ENCODE assay signal across 1 cellular context in the genomic region with DNA sequence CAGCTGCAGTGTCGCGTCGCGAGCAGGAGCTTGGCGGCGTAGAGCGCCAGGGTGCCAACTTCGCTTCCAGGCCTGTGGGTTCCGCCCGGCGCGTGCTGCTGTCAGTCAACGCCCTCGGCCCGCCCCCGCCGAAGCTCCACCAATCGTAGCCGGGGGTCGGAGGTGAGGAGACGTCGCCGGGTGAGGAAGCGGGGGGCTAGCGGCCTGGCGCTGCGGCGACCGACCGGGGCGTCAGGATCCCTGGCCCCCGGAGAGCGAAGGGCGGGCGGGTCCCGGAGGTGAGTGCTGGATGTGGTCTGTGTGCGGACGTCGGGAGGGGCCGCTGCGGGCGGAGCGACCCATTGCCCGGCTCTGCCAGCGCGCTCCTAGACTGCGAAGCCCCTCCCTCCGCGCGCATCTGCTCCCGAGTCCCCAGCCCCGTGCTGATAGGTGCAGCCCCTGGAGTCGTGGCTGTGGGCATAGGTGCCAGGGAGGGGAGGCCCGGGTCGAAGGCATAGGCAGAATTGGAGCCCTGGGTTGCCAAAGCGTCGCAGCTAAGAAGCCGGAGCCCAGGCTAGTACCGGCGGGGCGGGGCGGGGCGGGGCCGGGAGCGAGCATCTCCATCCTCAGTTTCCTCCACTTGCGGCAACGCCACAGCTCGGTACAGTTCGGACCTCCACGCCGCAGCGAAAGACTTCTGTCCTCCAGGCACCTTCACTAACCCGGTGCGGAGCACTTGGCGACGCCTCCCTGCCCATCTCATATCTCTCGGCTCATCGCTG.
TF ChIP-seq lines count a peak whose summit lies in the region.

A gene (plus strand): TSS at position 165 of the 761 bp plus-strand sequence. CDS start 6,386 bp downstream, outside the sequence.

TF ChIP-seq in HepG2, 621 proteins besides CTCF, POLR2A, EP300 and RAD21 (continued from another document and continues in another):
- TF ChIP-seq SKI (IDR thresholded peaks at IDR 0.05; ENCODE audit: partially characterized antibody), result peak; percentile 54
- TF ChIP-seq TARDBP (CRISPR knock-in tag; IDR thresholded peaks at IDR 0.05), result peak; percentile 71
- TF ChIP-seq WIZ (CRISPR knock-in tag; IDR thresholded peaks at IDR 0.05), result peak; percentile 66; the same call in 1 of the 2 replicates
- TF ChIP-seq, protein P1, sequence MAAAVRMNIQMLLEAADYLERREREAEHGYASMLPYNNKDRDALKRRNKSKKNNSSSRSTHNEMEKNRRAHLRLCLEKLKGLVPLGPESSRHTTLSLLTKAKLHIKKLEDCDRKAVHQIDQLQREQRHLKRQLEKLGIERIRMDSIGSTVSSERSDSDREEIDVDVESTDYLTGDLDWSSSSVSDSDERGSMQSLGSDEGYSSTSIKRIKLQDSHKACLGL (CRISPR knock-in tag; IDR thresholded peaks at IDR 0.05), result peak; percentile 90; the same call in 1 of the 2 replicates
- TF ChIP-seq, protein P2, sequence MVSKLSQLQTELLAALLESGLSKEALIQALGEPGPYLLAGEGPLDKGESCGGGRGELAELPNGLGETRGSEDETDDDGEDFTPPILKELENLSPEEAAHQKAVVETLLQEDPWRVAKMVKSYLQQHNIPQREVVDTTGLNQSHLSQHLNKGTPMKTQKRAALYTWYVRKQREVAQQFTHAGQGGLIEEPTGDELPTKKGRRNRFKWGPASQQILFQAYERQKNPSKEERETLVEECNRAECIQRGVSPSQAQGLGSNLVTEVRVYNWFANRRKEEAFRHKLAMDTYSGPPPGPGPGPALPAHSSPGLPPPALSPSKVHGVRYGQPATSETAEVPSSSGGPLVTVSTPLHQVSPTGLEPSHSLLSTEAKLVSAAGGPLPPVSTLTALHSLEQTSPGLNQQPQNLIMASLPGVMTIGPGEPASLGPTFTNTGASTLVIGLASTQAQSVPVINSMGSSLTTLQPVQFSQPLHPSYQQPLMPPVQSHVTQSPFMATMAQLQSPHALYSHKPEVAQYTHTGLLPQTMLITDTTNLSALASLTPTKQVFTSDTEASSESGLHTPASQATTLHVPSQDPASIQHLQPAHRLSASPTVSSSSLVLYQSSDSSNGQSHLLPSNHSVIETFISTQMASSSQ (IDR thresholded peaks at IDR 0.05; ENCODE audit: low read depth), result no peak
- TF ChIP-seq, protein P2 (CRISPR knock-in tag; IDR thresholded peaks at IDR 0.05; ENCODE audit: borderline replicate concordance), result peak; percentile 64; the same call in 1 of the 2 replicates
- TF ChIP-seq CCDC6 (CRISPR knock-in tag; IDR thresholded peaks at IDR 0.05), result peak; percentile 84
- 0 out of 2 replicates have a peak, but pooled peaks have one; percentile 38 for TF ChIP-seq GPN1 (CRISPR knock-in tag; IDR thresholded peaks at IDR 0.05; ENCODE audit: borderline replicate concordance)
- peak; percentile 55 for TF ChIP-seq ELF3 (CRISPR knock-in tag; IDR thresholded peaks at IDR 0.05)
- peak; percentile 87; the same call in 1 of the 2 replicates for TF ChIP-seq ZFP90 (CRISPR knock-in tag; IDR thresholded peaks at IDR 0.05; ENCODE audit: borderline replicate concordance)
- no peak for TF ChIP-seq ZNF841 (CRISPR knock-in tag; IDR thresholded peaks at IDR 0.05; ENCODE audit: borderline replicate concordance)
- TF ChIP-seq ZNF367 (CRISPR knock-in tag; IDR thresholded peaks at IDR 0.05; ENCODE audit: borderline replicate concordance), result peak; percentile 91
- TF ChIP-seq ZNF33B (CRISPR knock-in tag; IDR thresholded peaks at IDR 0.05), result no peak; the same call in 1 of the 2 replicates
- peak; percentile 92 for TF ChIP-seq BORCS8-MEF2B (CRISPR knock-in tag; IDR thresholded peaks at IDR 0.05)
- peak; percentile 88 for TF ChIP-seq ZFYVE20 (CRISPR knock-in tag; IDR thresholded peaks at IDR 0.05; ENCODE audit: borderline replicate concordance, low read depth)
- TF ChIP-seq, protein P3, sequence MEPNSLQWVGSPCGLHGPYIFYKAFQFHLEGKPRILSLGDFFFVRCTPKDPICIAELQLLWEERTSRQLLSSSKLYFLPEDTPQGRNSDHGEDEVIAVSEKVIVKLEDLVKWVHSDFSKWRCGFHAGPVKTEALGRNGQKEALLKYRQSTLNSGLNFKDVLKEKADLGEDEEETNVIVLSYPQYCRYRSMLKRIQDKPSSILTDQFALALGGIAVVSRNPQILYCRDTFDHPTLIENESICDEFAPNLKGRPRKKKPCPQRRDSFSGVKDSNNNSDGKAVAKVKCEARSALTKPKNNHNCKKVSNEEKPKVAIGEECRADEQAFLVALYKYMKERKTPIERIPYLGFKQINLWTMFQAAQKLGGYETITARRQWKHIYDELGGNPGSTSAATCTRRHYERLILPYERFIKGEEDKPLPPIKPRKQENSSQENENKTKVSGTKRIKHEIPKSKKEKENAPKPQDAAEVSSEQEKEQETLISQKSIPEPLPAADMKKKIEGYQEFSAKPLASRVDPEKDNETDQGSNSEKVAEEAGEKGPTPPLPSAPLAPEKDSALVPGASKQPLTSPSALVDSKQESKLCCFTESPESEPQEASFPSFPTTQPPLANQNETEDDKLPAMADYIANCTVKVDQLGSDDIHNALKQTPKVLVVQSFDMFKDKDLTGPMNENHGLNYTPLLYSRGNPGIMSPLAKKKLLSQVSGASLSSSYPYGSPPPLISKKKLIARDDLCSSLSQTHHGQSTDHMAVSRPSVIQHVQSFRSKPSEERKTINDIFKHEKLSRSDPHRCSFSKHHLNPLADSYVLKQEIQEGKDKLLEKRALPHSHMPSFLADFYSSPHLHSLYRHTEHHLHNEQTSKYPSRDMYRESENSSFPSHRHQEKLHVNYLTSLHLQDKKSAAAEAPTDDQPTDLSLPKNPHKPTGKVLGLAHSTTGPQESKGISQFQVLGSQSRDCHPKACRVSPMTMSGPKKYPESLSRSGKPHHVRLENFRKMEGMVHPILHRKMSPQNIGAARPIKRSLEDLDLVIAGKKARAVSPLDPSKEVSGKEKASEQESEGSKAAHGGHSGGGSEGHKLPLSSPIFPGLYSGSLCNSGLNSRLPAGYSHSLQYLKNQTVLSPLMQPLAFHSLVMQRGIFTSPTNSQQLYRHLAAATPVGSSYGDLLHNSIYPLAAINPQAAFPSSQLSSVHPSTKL (CRISPR knock-in tag; IDR thresholded peaks at IDR 0.05), result peak; percentile 53; the same call in 1 of the 2 replicates
- peak; percentile 90 for TF ChIP-seq NRL (CRISPR knock-in tag; IDR thresholded peaks at IDR 0.05; ENCODE audit: borderline replicate concordance)
- peak; percentile 80 for TF ChIP-seq ZNF501 (CRISPR knock-in tag; IDR thresholded peaks at IDR 0.05)
- TF ChIP-seq ZNF678 (CRISPR knock-in tag; IDR thresholded peaks at IDR 0.05), result 0 out of 2 replicates have a peak, but pooled peaks have one; percentile 9
- TF ChIP-seq ELF4 (CRISPR knock-in tag; IDR thresholded peaks at IDR 0.05; ENCODE audit: borderline replicate concordance), result no peak
- TF ChIP-seq TOPORS (CRISPR knock-in tag; IDR thresholded peaks at IDR 0.05), result peak; percentile 91
- peak; percentile 26 for TF ChIP-seq ZNF205 (CRISPR knock-in tag; IDR thresholded peaks at IDR 0.05)
- TF ChIP-seq HDAC1 (CRISPR knock-in tag; IDR thresholded peaks at IDR 0.05), result no peak
- TF ChIP-seq RXRA (CRISPR knock-in tag; IDR thresholded peaks at IDR 0.05), result peak; percentile 71
- no peak for TF ChIP-seq SCMH1 (CRISPR knock-in tag; IDR thresholded peaks at IDR 0.05; ENCODE audit: borderline replicate concordance)
- 0 out of 2 replicates have a peak, but pooled peaks have one; percentile 56 for TF ChIP-seq KMT2A (CRISPR knock-in tag; IDR thresholded peaks at IDR 0.05)
- TF ChIP-seq, protein P4, sequence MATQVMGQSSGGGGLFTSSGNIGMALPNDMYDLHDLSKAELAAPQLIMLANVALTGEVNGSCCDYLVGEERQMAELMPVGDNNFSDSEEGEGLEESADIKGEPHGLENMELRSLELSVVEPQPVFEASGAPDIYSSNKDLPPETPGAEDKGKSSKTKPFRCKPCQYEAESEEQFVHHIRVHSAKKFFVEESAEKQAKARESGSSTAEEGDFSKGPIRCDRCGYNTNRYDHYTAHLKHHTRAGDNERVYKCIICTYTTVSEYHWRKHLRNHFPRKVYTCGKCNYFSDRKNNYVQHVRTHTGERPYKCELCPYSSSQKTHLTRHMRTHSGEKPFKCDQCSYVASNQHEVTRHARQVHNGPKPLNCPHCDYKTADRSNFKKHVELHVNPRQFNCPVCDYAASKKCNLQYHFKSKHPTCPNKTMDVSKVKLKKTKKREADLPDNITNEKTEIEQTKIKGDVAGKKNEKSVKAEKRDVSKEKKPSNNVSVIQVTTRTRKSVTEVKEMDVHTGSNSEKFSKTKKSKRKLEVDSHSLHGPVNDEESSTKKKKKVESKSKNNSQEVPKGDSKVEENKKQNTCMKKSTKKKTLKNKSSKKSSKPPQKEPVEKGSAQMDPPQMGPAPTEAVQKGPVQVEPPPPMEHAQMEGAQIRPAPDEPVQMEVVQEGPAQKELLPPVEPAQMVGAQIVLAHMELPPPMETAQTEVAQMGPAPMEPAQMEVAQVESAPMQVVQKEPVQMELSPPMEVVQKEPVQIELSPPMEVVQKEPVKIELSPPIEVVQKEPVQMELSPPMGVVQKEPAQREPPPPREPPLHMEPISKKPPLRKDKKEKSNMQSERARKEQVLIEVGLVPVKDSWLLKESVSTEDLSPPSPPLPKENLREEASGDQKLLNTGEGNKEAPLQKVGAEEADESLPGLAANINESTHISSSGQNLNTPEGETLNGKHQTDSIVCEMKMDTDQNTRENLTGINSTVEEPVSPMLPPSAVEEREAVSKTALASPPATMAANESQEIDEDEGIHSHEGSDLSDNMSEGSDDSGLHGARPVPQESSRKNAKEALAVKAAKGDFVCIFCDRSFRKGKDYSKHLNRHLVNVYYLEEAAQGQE (IDR thresholded peaks at IDR 0.05; ENCODE audit: borderline replicate concordance in 1 of 2, low read depth in 1 of 2, low read length in 2 of 2), result no peak; a peak in 1 of 4 replicates
- TF ChIP-seq ZNF780A (CRISPR knock-in tag; IDR thresholded peaks at IDR 0.05), result no peak
- peak; percentile 75 for TF ChIP-seq SP5 (CRISPR knock-in tag; IDR thresholded peaks at IDR 0.05; ENCODE audit: borderline replicate concordance, low read depth)
- no peak for TF ChIP-seq ZNF562 (CRISPR knock-in tag; IDR thresholded peaks at IDR 0.05; ENCODE audit: borderline replicate concordance)
- TF ChIP-seq KMT2B (CRISPR knock-in tag; IDR thresholded peaks at IDR 0.05), result peak; percentile 91
- TF ChIP-seq, protein P5, sequence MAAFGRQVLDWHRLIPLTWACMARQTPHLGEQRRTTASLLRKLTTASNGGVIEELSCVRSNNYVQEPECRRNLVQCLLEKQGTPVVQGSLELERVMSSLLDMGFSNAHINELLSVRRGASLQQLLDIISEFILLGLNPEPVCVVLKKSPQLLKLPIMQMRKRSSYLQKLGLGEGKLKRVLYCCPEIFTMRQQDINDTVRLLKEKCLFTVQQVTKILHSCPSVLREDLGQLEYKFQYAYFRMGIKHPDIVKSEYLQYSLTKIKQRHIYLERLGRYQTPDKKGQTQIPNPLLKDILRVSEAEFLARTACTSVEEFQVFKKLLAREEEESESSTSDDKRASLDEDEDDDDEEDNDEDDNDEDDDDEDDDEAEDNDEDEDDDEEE (CRISPR knock-in tag; IDR thresholded peaks at IDR 0.05), result peak; percentile 80; the same call in 1 of the 2 replicates
- TF ChIP-seq KLF13 (CRISPR knock-in tag; IDR thresholded peaks at IDR 0.05), result peak; percentile 14; the same call in 1 of the 2 replicates
- peak; percentile 81; the same call in 1 of the 2 replicates for TF ChIP-seq TEAD2 (CRISPR knock-in tag; IDR thresholded peaks at IDR 0.05)
- TF ChIP-seq TAF15 (IDR thresholded peaks at IDR 0.05; ENCODE audit: low read depth, low read length, poor library complexity, severe bottlenecking), result no peak
- TF ChIP-seq SNAPC2 (CRISPR knock-in tag; IDR thresholded peaks at IDR 0.05), result peak; percentile 90; the same call in 1 of the 2 replicates
- TF ChIP-seq CAMTA2 (CRISPR knock-in tag; IDR thresholded peaks at IDR 0.05; ENCODE audit: borderline replicate concordance), result 0 out of 2 replicates have a peak, but pooled peaks have one; percentile 70
- TF ChIP-seq, protein P6, sequence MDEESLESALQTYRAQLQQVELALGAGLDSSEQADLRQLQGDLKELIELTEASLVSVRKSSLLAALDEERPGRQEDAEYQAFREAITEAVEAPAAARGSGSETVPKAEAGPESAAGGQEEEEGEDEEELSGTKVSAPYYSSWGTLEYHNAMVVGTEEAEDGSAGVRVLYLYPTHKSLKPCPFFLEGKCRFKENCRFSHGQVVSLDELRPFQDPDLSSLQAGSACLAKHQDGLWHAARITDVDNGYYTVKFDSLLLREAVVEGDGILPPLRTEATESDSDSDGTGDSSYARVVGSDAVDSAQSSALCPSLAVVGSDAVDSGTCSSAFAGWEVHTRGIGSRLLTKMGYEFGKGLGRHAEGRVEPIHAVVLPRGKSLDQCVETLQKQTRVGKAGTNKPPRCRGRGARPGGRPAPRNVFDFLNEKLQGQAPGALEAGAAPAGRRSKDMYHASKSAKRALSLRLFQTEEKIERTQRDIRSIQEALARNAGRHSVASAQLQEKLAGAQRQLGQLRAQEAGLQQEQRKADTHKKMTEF (CRISPR knock-in tag; IDR thresholded peaks at IDR 0.05), result peak; percentile 75
- TF ChIP-seq NKX3-1 (CRISPR knock-in tag; IDR thresholded peaks at IDR 0.05), result 0 out of 2 replicates have a peak, but pooled peaks have one; percentile 11
- TF ChIP-seq, protein P7, sequence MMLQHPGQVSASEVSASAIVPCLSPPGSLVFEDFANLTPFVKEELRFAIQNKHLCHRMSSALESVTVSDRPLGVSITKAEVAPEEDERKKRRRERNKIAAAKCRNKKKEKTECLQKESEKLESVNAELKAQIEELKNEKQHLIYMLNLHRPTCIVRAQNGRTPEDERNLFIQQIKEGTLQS (CRISPR knock-in tag; IDR thresholded peaks at IDR 0.05), result no peak
- peak; percentile 40; the same call in 1 of the 2 replicates for TF ChIP-seq MEIS1 (CRISPR knock-in tag; IDR thresholded peaks at IDR 0.05; ENCODE audit: borderline replicate concordance)
- peak; percentile 94 for TF ChIP-seq ATF7-NPFF (CRISPR knock-in tag; IDR thresholded peaks at IDR 0.05; ENCODE audit: low read depth)
- peak; percentile 28; the same call in 1 of the 2 replicates for TF ChIP-seq ETV5 (CRISPR knock-in tag; IDR thresholded peaks at IDR 0.05; ENCODE audit: borderline replicate concordance)
- TF ChIP-seq, protein P8, sequence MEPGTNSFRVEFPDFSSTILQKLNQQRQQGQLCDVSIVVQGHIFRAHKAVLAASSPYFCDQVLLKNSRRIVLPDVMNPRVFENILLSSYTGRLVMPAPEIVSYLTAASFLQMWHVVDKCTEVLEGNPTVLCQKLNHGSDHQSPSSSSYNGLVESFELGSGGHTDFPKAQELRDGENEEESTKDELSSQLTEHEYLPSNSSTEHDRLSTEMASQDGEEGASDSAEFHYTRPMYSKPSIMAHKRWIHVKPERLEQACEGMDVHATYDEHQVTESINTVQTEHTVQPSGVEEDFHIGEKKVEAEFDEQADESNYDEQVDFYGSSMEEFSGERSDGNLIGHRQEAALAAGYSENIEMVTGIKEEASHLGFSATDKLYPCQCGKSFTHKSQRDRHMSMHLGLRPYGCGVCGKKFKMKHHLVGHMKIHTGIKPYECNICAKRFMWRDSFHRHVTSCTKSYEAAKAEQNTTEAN (CRISPR knock-in tag; conservative IDR thresholded peaks at IDR 0.05), result 0 out of 2 replicates have a peak, but pooled peaks have one; percentile 73
